Comparison of ENCODE assay signal across 10 cellular contexts in genomic region chr3:150830094-150830681, GRCh38.
A peak's percentile ranks its signal among the peaks of the same experiment; 100 is the strongest.
DNase-seq lines count a peak whose midpoint lies in the region; ATAC-seq and TF ChIP-seq lines count a peak whose summit lies in the region.
"Had no signal": no experiment of that assay in that cellular context is flagged by ENCODE, and none has a peak within 500 bp of the region (broad histone marks: within the 10 kb centered on the region; RNA-seq: fewer than 3 reads in every experiment).

No MANE protein-coding gene starts in this region.

- CTCF ChIA-PET in T-cell (lab: Charles Lee): interaction anchor here in 1 of 2 donors (1.2 kb wide), 1 partner anchor 8 kb away, joined by 3 read pairs; no protein-coding TSS in a partner anchor

- H3K9me3 Mint-ChIP-seq in T-cell: no peaks in the 10 kb centered on the region
- H3K9me3 Mint-ChIP-seq: CD4-positive, alpha-beta memory T cell had no signal

- TF ChIP-seq RAD21 in neural cell (conservative IDR thresholded peaks at IDR 0.05): no peak

- H3K79me2 ChIP-seq in neural cell (replicated peaks; ENCODE audit: insufficient read depth, low read length): no peaks in the 10 kb centered on the region

- intact Hi-C loops in sciatic nerve (cut with DNase I): no loop called here

- ATAC-seq in HG02798 (IDR thresholded peaks at IDR 0.05; ENCODE audit: poor library complexity, unreplicated experiment) (peak; percentile 76), T-cell (replicated peaks in 1 of 4) (peak; percentile 19 to 38 (median 35)), sciatic nerve (no peak)
- ATAC-seq: heart right ventricle had no signal

- no peak overlapping the region for H3K27ac Mint-ChIP-seq in T-cell
- H3K27ac Mint-ChIP-seq: CD4-positive, alpha-beta memory T cell had no signal

- TF ChIP-seq CTCF in neural cell (IDR thresholded peaks at IDR 0.05; ENCODE audit: poor library complexity, severe bottlenecking): peak; percentile 29

- H3K4me3 ChIP-seq in neural cell (ENCODE audit: low read length): no peak overlapping the region
- H3K4me3 ChIP-seq: heart right ventricle had no signal

- no peaks in the 10 kb centered on the region for H3K27me3 ChIP-seq in neural cell (ENCODE audit: insufficient read depth, low read depth, low read length)

- no peaks in the 10 kb centered on the region for H3K4me1 Mint-ChIP-seq in T-cell

- no peak overlapping the region for H3K27ac ChIP-seq in neural cell (ENCODE audit: low read length)
- H3K27ac ChIP-seq: heart right ventricle had no signal

- DNase-seq in SIG-M5 treated with dmso at 0.1 percent for 504 hours (lab: John Stamatoyannopoulos, UW; ENCODE audit: unreplicated experiment) (peak; percentile 43), SIG-M5 (lab: John Stamatoyannopoulos, UW) (no peak), T-cell (peak in 4 of 34 experiments; percentile 2 to 8 (median 6)), islet precursor cell (no peak), sciatic nerve (ENCODE audit: low spot score) (no peak), epidermal melanocyte (ENCODE audit: insufficient read length, low spot score) (no peak)
- DNase-seq: heart right ventricle had no signal

- POLR2A ChIA-PET in T-cell (lab: Charles Lee): interaction anchor here in 1 of 2 donors (0.6 kb wide), 1 partner anchor 9 kb away, joined by 3 read pairs; no protein-coding TSS in a partner anchor

- H4K20me1 ChIP-seq in neural cell (ENCODE audit: insufficient read depth): no peaks in the 10 kb centered on the region

- no peak overlapping the region for H3K9ac ChIP-seq in neural cell (ENCODE audit: low read length)

- no peaks in the 10 kb centered on the region for H3F3A ChIP-seq in neural cell (ENCODE audit: insufficient read depth, low read length, poor library complexity, severe bottlenecking)

- H3K4me3 Mint-ChIP-seq in T-cell: no peak overlapping the region
- H3K4me3 Mint-ChIP-seq: CD4-positive, alpha-beta memory T cell had no signal

- H3K4me2 ChIP-seq in neural cell (ENCODE audit: low read length): no peak overlapping the region

- no peaks in the 10 kb centered on the region for H3K36me3 Mint-ChIP-seq in T-cell
- H3K36me3 Mint-ChIP-seq: CD4-positive, alpha-beta memory T cell had no signal

- no peaks in the 10 kb centered on the region for H3K9me2 ChIP-seq in neural cell (ENCODE audit: insufficient read depth, low read length)

- H3K27me3 Mint-ChIP-seq in T-cell: peaks cover 0 to 3% of the 10 kb centered on the region in 2 donors

- H2AFZ ChIP-seq in neural cell (ENCODE audit: low read depth, low read length): no peak overlapping the region

- H3K9me3 ChIP-seq in neural cell (ENCODE audit: low read length): no peaks in the 10 kb centered on the region

- H3K36me3 ChIP-seq in neural cell (ENCODE audit: insufficient read depth, low read length): no peaks in the 10 kb centered on the region
- H3K36me3 ChIP-seq: heart right ventricle had no signal

- no peak for TF ChIP-seq EP300 in neural cell (conservative IDR thresholded peaks at IDR 0.05; ENCODE audit: poor library complexity, severe bottlenecking)

TF ChIP-seq in neural cell, 6 proteins besides CTCF, POLR2A, EP300 and RAD21:
- TF ChIP-seq EZH2 (IDR thresholded peaks at IDR 0.05; ENCODE audit: borderline replicate concordance, insufficient read depth, low read length, poor library complexity, severe bottlenecking): no peak
- no peak for TF ChIP-seq TAF1 (IDR thresholded peaks at IDR 0.05; ENCODE audit: low read depth)
- TF ChIP-seq, protein P1, sequence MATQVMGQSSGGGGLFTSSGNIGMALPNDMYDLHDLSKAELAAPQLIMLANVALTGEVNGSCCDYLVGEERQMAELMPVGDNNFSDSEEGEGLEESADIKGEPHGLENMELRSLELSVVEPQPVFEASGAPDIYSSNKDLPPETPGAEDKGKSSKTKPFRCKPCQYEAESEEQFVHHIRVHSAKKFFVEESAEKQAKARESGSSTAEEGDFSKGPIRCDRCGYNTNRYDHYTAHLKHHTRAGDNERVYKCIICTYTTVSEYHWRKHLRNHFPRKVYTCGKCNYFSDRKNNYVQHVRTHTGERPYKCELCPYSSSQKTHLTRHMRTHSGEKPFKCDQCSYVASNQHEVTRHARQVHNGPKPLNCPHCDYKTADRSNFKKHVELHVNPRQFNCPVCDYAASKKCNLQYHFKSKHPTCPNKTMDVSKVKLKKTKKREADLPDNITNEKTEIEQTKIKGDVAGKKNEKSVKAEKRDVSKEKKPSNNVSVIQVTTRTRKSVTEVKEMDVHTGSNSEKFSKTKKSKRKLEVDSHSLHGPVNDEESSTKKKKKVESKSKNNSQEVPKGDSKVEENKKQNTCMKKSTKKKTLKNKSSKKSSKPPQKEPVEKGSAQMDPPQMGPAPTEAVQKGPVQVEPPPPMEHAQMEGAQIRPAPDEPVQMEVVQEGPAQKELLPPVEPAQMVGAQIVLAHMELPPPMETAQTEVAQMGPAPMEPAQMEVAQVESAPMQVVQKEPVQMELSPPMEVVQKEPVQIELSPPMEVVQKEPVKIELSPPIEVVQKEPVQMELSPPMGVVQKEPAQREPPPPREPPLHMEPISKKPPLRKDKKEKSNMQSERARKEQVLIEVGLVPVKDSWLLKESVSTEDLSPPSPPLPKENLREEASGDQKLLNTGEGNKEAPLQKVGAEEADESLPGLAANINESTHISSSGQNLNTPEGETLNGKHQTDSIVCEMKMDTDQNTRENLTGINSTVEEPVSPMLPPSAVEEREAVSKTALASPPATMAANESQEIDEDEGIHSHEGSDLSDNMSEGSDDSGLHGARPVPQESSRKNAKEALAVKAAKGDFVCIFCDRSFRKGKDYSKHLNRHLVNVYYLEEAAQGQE (IDR thresholded peaks at IDR 0.05; ENCODE audit: borderline replicate concordance): no peak
- no peak for TF ChIP-seq POLR2AphosphoS5 (IDR thresholded peaks at IDR 0.05)
- no peak for TF ChIP-seq SMC3 (conservative IDR thresholded peaks at IDR 0.05; ENCODE audit: poor library complexity)
- TF ChIP-seq MXI1 (conservative IDR thresholded peaks at IDR 0.05; ENCODE audit: poor library complexity, severe bottlenecking): no peak
